ENCODE assay signal across 1 cellular context in the genomic region with DNA sequence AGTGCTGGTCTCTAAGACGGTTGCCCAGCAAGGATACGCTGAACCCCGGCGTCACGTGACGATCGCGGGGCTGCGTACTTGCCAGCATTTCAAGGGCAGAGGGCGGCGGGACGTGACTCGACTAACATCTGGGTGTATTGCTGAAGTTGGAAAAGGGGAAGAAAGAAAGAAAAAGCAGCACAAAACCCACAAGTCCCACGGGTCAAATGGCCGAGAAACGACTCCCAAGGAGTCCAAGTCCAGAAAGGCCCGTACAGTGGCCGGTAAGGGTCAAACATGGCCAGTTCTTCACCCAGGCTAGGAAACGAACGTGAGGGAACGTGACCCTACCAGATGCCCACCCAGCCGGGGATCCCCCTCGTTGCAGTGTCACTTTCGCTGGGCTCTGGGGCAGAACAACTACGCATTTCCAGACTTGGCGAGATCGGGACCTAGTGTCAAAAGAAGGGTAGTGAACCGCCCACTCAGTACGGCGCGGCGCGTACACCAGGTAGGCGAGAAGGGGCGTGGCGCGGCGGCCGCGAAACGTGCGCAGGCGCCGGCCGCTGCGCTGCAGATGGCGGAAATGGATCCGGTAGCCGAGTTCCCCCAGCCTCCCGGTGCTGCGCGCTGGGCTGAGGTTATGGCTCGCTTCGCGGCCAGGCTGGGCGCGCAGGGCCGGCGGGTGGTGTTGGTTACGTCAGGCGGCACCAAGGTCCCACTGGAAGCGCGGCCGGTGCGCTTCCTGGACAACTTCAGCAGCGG.
TF ChIP-seq lines count a peak whose summit lies in the region.

PPCS (plus strand) TSS at position 534 of the 744 bp plus-strand sequence; CDS start at position 557, 23 bp downstream.
A gene with protein sequence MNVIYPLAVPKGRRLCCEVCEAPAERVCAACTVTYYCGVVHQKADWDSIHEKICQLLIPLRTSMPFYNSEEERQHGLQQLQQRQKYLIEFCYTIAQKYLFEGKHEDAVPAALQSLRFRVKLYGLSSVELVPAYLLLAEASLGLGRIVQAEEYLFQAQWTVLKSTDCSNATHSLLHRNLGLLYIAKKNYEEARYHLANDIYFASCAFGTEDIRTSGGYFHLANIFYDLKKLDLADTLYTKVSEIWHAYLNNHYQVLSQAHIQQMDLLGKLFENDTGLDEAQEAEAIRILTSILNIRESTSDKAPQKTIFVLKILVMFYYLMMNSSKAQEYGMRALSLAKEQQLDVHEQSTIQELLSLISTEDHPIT (minus strand): TSS at position 13 of the 744 bp plus-strand sequence. CDS start 25 bp downstream, outside the sequence.

TF ChIP-seq in HCT116, 20 proteins besides CTCF, POLR2A, EP300 and RAD21:
- TF ChIP-seq, protein P1, sequence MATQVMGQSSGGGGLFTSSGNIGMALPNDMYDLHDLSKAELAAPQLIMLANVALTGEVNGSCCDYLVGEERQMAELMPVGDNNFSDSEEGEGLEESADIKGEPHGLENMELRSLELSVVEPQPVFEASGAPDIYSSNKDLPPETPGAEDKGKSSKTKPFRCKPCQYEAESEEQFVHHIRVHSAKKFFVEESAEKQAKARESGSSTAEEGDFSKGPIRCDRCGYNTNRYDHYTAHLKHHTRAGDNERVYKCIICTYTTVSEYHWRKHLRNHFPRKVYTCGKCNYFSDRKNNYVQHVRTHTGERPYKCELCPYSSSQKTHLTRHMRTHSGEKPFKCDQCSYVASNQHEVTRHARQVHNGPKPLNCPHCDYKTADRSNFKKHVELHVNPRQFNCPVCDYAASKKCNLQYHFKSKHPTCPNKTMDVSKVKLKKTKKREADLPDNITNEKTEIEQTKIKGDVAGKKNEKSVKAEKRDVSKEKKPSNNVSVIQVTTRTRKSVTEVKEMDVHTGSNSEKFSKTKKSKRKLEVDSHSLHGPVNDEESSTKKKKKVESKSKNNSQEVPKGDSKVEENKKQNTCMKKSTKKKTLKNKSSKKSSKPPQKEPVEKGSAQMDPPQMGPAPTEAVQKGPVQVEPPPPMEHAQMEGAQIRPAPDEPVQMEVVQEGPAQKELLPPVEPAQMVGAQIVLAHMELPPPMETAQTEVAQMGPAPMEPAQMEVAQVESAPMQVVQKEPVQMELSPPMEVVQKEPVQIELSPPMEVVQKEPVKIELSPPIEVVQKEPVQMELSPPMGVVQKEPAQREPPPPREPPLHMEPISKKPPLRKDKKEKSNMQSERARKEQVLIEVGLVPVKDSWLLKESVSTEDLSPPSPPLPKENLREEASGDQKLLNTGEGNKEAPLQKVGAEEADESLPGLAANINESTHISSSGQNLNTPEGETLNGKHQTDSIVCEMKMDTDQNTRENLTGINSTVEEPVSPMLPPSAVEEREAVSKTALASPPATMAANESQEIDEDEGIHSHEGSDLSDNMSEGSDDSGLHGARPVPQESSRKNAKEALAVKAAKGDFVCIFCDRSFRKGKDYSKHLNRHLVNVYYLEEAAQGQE (IDR thresholded peaks at IDR 0.05; ENCODE audit: low read depth), result no peak
- TF ChIP-seq POLR2AphosphoS5 (IDR thresholded peaks at IDR 0.05; ENCODE audit: low read depth, low read length) (peak; percentile 97), CBX3 (IDR thresholded peaks at IDR 0.05; ENCODE audit: low read depth) (no peak), ZFX (IDR thresholded peaks at IDR 0.05) (peak; percentile 98; the same call in 1 of the 2 replicates), YY1 (IDR thresholded peaks at IDR 0.05; ENCODE audit: extremely low read depth, insufficient replicate concordance, low read depth, low read length) (peak; percentile 69), MAX (IDR thresholded peaks at IDR 0.05) (peak; percentile 89), SRF (IDR thresholded peaks at IDR 0.05; ENCODE audit: low read depth) (no peak), SIN3A (IDR thresholded peaks at IDR 0.05; ENCODE audit: low read depth) (no peak; the same call in none of the 2 replicates), EGR1 (IDR thresholded peaks at IDR 0.05; ENCODE audit: low read depth) (peak; percentile 97), CEBPB (IDR thresholded peaks at IDR 0.05; ENCODE audit: low read depth) (no peak), EZH2 (IDR thresholded peaks at IDR 0.05) (no peak), ZNF274 (IDR thresholded peaks at IDR 0.05; ENCODE audit: low read depth, low read length) (no peak)
